Comparison of ENCODE assay signal across 12 cellular contexts in the genomic region with DNA sequence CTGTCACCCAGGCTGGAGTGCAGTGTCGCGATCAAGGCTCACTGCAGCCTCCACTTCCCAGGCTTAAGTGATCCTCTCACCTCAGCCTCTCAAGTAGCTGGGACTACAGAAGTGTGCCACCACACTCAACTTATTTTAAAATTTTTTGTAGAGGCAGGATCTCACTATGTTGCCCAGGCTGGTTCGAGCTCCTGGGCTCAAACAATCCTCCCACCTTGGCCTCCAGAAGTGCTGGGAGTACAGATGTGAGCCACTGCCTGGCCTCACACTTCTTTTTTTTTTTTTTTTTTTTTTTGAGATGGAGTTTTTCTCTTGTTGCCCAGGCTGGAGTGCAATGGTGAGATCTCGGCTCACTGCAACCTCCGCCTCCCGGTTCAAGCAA. TPM values are rescaled to one million over a fixed set of nuclear protein-coding genes. Genes with fewer than 3 reads are reported as not detected.
A peak's percentile ranks its signal among the peaks of the same experiment; 100 is the strongest.
DNase-seq lines count a peak whose midpoint lies in the region; ATAC-seq and TF ChIP-seq lines count a peak whose summit lies in the region.
"Not testable (repeated sequence)": the region's sequence is repeated elsewhere in the genome, so short reads cannot be mapped to it uniquely, and the experiment has no call there.
"Had no signal": no experiment of that assay in that cellular context is flagged by ENCODE, and none has a peak within 500 bp of the region (broad histone marks: within the 10 kb centered on the region; RNA-seq: fewer than 3 reads in every experiment).

No MANE protein-coding gene starts in this region.

- not testable (repeated sequence) for H3K36me3 Mint-ChIP-seq in GM23338 (ENCODE audit: low read depth); HFFc6 (ENCODE audit: low read depth); T-helper 17 cell (ENCODE audit: low read depth); glutamatergic neuron (ENCODE audit: unreplicated experiment); mesothelial cell of epicardium; neural progenitor cell

- TF ChIP-seq POLR2A in uterus (IDR thresholded peaks at IDR 0.05), result not testable (repeated sequence)

- not testable (repeated sequence) for H3K4me3 ChIP-seq in GM23338, ascending aorta, neural progenitor cell, uterus

- H3K4me1 Mint-ChIP-seq in GM23338 (peaks cover 27% of the 10 kb centered on the region), HFFc6 (ENCODE audit: low read depth) (peaks cover 30% of the 10 kb centered on the region), T-helper 17 cell (peaks cover 11% of the 10 kb centered on the region), mesothelial cell of epicardium (peaks cover 43% of the 10 kb centered on the region), neural progenitor cell (peaks cover 44% of the 10 kb centered on the region)
- not testable (repeated sequence) for H3K4me1 Mint-ChIP-seq in glutamatergic neuron (ENCODE audit: low read depth, unreplicated experiment)

- H3K4me3 Mint-ChIP-seq in GM23338; HFFc6; T-helper 17 cell; glutamatergic neuron (ENCODE audit: unreplicated experiment); mesothelial cell of epicardium: not testable (repeated sequence)
- peak overlapping the region; percentile 65 for H3K4me3 Mint-ChIP-seq in neural progenitor cell

- intact Hi-C loops in ascending aorta (cut with DNase I); uterus (cut with DNase I; ENCODE audit: low total_unique reads): not testable (repeated sequence)

- not testable (repeated sequence) for ATAC-seq in GM23338, T-helper 17 cell

- not testable (repeated sequence) for H3K79me2 ChIP-seq in GM23338 (replicated peaks; ENCODE audit: insufficient read depth); neural progenitor cell (ENCODE audit: low read depth)

- not testable (repeated sequence) for H3K36me3 ChIP-seq in GM23338 (ENCODE audit: insufficient read depth); ascending aorta; neural progenitor cell; uterus

- peak overlapping the region; percentile 78 for H2AFZ ChIP-seq in GM23338
- H2AFZ ChIP-seq in neural progenitor cell (replicated peaks), result not testable (repeated sequence)

- not testable (repeated sequence) for H3K27ac ChIP-seq in GM23338 (ENCODE audit: low read depth); neural progenitor cell
- peak overlapping the region; percentile 55 to 60 for H3K27ac ChIP-seq in ascending aorta
- H3K27ac ChIP-seq in uterus, result peak overlapping the region; percentile 66 to 83

- not testable (repeated sequence) for H3F3A ChIP-seq in GM23338 (replicated peaks; ENCODE audit: low read depth)
- peaks cover 20% of the 10 kb centered on the region for H3F3A ChIP-seq in neural progenitor cell (ENCODE audit: low read depth)

- H3K27me3 Mint-ChIP-seq in GM23338 (ENCODE audit: insufficient read depth, low read depth, poor library complexity), result peaks cover 14% of the 10 kb centered on the region
- H3K27me3 Mint-ChIP-seq in HFFc6 (ENCODE audit: insufficient read depth); T-helper 17 cell; glutamatergic neuron (ENCODE audit: unreplicated experiment); mesothelial cell of epicardium (ENCODE audit: low read depth): not testable (repeated sequence)
- H3K27me3 Mint-ChIP-seq in neural progenitor cell (ENCODE audit: insufficient read depth, low read depth), result peaks cover 41% of the 10 kb centered on the region

- peaks cover 25% of the 10 kb centered on the region for H3K4me1 ChIP-seq in GM23338 (ENCODE audit: insufficient read depth)
- not testable (repeated sequence) for H3K4me1 ChIP-seq in ascending aorta, uterus
- H3K4me1 ChIP-seq in neural progenitor cell, result peaks cover 18% of the 10 kb centered on the region

- H3K9me3 Mint-ChIP-seq in GM23338; HFFc6; glutamatergic neuron (ENCODE audit: unreplicated experiment); mesothelial cell of epicardium; neural progenitor cell: not testable (repeated sequence)

- not testable (repeated sequence) for H4K20me1 ChIP-seq in GM23338 (replicated peaks; ENCODE audit: insufficient read depth); neural progenitor cell (ENCODE audit: low read depth)

- H3K27me3 ChIP-seq in GM23338 (ENCODE audit: insufficient read depth); ascending aorta; neural progenitor cell; uterus: not testable (repeated sequence)

- H3K27ac Mint-ChIP-seq in GM23338, result not testable (repeated sequence)
- peak overlapping the region; percentile 22; the same call in 1 of the 2 replicates for H3K27ac Mint-ChIP-seq in HFFc6
- peak overlapping the region; percentile 16 for H3K27ac Mint-ChIP-seq in T-helper 17 cell
- peak overlapping the region; percentile 82 for H3K27ac Mint-ChIP-seq in glutamatergic neuron (ENCODE audit: unreplicated experiment)
- peak overlapping the region; percentile 92 for H3K27ac Mint-ChIP-seq in mesothelial cell of epicardium
- H3K27ac Mint-ChIP-seq in neural progenitor cell, result peak overlapping the region; percentile 98

- H3K9me2 ChIP-seq in GM23338 (ENCODE audit: insufficient read depth), result not testable (repeated sequence)

- not testable (repeated sequence) for H3K4me2 ChIP-seq in GM23338, neural progenitor cell

- not testable (repeated sequence) for H3K9ac ChIP-seq in neural progenitor cell

- TF ChIP-seq CTCF in GM23338 (conservative IDR thresholded peaks at IDR 0.05; ENCODE audit: low read depth in 2 of 2); HFFc6 (IDR thresholded peaks at IDR 0.05); ascending aorta (IDR thresholded peaks at IDR 0.05); glutamatergic neuron (IDR thresholded peaks at IDR 0.05; ENCODE audit: partially characterized antibody, unreplicated experiment); mesothelial cell of epicardium (IDR thresholded peaks at IDR 0.05; ENCODE audit: unreplicated experiment); neural progenitor cell (IDR thresholded peaks at IDR 0.05); uterus (IDR thresholded peaks at IDR 0.05): not testable (repeated sequence)

- DNase-seq in GM23338 (ENCODE audit: low spot score); HFFc6; T-helper 17 cell; ascending aorta (ENCODE audit: low spot score in 2 of 2); glutamatergic neuron; mesothelial cell of epicardium (ENCODE audit: low spot score in 2 of 2, unreplicated experiment in 2 of 2); neural progenitor cell (ENCODE audit: low spot score); uterus: not testable (repeated sequence)

- not testable (repeated sequence) for H3K9me3 ChIP-seq in T-helper 17 cell (ENCODE audit: control insufficient read depth, low read length, poor library complexity, severe bottlenecking); ascending aorta; neural progenitor cell (ENCODE audit: low read depth); uterus

RNA-seq across cellular contexts. Expression of gene MCHR1, which starts 40.9 kb away (rescaled TPM):
- 0.27 and 2.4 TPM in 2 replicates for total RNA-seq in GM23338 (2014; rRNA removed; shearing (Covaris generic))
- polyA plus RNA-seq in GM23338 (2016; fragmentation: Nextera tagmentation; extraction: Ambion mirVana), result 0.83 and 0.91 TPM in 2 replicates
- under 1 TPM in 1 of 6 experiments, not detected in 5; 0.28 TPM for total RNA-seq in HFFc6 (2021; fragmentation: NEBNext Ultra II Directional; extraction: Animal tissue kit (Norgen Biotek cat#: 25700))
- total RNA-seq in T-helper 17 cell (not detected), ascending aorta (not detected), glutamatergic neuron (ENCODE audit: unreplicated experiment) (1.7 TPM), mesothelial cell of epicardium (2.5 to 3.5 TPM (median 3.2 TPM) in 3 replicates), neural progenitor cell (ENCODE audit: low replicate concordance) (0.45 and 2.1 TPM in 2 replicates), uterus (1 to 10 TPM; 1.0 to 2.4 (median 1.7) TPM)
- total RNA-seq: CD4-positive, alpha-beta T cell; CD8-positive, alpha-beta memory T cell; Daoy had no signal
- polyA plus RNA-seq: A549; CD8-positive, alpha-beta memory T cell had no signal
